ENCODE assay signal across 20 cellular contexts in the genomic region with DNA sequence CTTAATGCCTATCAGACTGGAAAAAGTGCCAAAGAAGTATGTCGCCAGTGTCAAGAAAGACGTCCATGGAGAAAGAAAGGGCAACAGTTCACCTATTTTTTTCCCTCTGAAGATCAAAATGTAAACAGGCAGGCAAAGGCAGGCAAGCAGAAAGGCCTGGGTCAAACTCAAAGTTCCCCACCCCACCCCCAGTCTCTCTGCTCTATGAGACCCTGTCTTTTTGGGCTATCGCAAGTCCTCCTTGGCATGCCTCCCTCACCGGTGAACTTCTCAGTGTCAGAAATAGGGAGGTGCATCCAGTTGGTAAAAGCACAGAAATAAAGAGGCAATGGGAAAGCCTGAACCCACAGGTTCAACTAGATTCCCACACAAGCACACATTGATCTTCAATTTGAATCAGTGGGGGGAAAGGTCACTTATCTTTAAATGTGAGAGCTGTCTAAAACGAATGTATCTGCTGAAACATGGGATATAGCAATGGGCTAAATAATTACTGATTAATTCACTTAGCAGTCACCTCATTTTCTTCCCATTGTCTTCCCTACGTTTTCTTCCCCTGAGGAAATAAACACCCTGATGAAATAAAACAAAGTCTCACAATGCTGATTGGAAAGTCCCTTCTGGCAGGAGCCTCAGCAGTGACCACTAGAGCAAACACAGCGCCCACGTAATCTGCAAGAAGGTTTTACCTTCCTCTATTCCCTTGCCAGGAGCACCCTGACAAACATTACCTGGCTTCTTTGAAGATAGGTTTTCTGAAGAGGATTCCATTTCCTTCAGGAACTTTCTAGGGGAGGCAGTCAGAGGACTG. TPM values are rescaled to one million over a fixed set of nuclear protein-coding genes. Genes with fewer than 3 reads are reported as not detected.
A peak's percentile ranks its signal among the peaks of the same experiment; 100 is the strongest.
DNase-seq lines count a peak whose midpoint lies in the region; ATAC-seq and TF ChIP-seq lines count a peak whose summit lies in the region.
"Had no signal": no experiment of that assay in that cellular context is flagged by ENCODE, and none has a peak within 500 bp of the region (broad histone marks: within the 10 kb centered on the region; RNA-seq: fewer than 3 reads in every experiment).

No MANE protein-coding gene starts in this region.

- intact Hi-C loops in activated T-helper 1 cell treated with anti-CD3 and anti-CD28 coated beads, Interleukin-12 subunit alpha, Interleukin-12 subunit beta, Interleukin-2, Interleukin-4 antibody, amounts not matched to agents 30 ng/mL and 10 ng/mL and 1 ng/mL, durations not matched to agents 14 hours and 24 hours and 36 hours (cut with micrococcal nuclease): loop anchor here (5.0 to 10.0 kb wide), 4 partner anchors 405 to 1017 kb away; a partner anchor contains a TSS
- intact Hi-C loops in right lobe of liver (cut with DNase I): no loop called here

- no peaks in the 10 kb centered on the region for H3F3A ChIP-seq in GM23338 (replicated peaks; ENCODE audit: low read depth)

- peaks cover 31% of the 10 kb centered on the region for H3K4me1 Mint-ChIP-seq in GM23338
- peaks cover 46% of the 10 kb centered on the region for H3K4me1 Mint-ChIP-seq in activated T-helper 1 cell treated with anti-CD3 and anti-CD28 coated beads, Interleukin-12 subunit alpha, Interleukin-12 subunit beta, Interleukin-2, Interleukin-4 antibody, amounts not matched to agents 30 ng/mL and 10 ng/mL and 1 ng/mL, durations not matched to agents 14 hours and 24 hours and 36 hours (ENCODE audit: low read depth)

- H2AFZ ChIP-seq in GM23338: no peak overlapping the region

- H3K27ac ChIP-seq in BLaER1 treated with 17β-estradiol and CSF1 and Interleukin-3, amounts not matched to agents 10 nM and 100 nM: peak overlapping the region in 4 of 11 experiments; percentile 8 to 43 (median 32); a peak in 3 of 22 replicates
- H3K27ac ChIP-seq in GM23338 (ENCODE audit: low read depth) (no peak overlapping the region), right lobe of liver (peak overlapping the region; percentile 34 to 68 (median 44))
- H3K27ac ChIP-seq: left ventricle myocardium inferior, right atrium auricular region, vagina had no signal

- H3K79me2 ChIP-seq in GM23338 (replicated peaks; ENCODE audit: insufficient read depth): peaks cover 46% of the 10 kb centered on the region

- no peak overlapping the region for H3K9ac ChIP-seq in BLaER1 treated with 17β-estradiol and CSF1 and Interleukin-3, amounts not matched to agents 10 nM and 100 nM

- peak overlapping the region; percentile 39; the same call in 1 of the 2 replicates for H3K27ac Mint-ChIP-seq in GM23338
- H3K27ac Mint-ChIP-seq in activated T-helper 1 cell treated with anti-CD3 and anti-CD28 coated beads, Interleukin-12 subunit alpha, Interleukin-12 subunit beta, Interleukin-2, Interleukin-4 antibody, amounts not matched to agents 30 ng/mL and 10 ng/mL and 1 ng/mL, durations not matched to agents 14 hours and 24 hours and 36 hours: peak overlapping the region; percentile 44

- ATAC-seq in GM23338: peak; percentile 48; the same call in 2 of the 3 replicates
- ATAC-seq in right lobe of liver: peak; percentile 68 to 75 (median 69)
- ATAC-seq in HG02763 (IDR thresholded peaks at IDR 0.05; ENCODE audit: unreplicated experiment): no peak

- H3K9me3 ChIP-seq in BLaER1 treated with 17β-estradiol and CSF1 and Interleukin-3, amounts not matched to agents 10 nM and 100 nM (replicated peaks in 1 of 11): peaks cover 0 to 12% (median 0%) of the 10 kb centered on the region in 11 experiments; a peak in 8 of 22 replicates
- no peaks in the 10 kb centered on the region for H3K9me3 ChIP-seq in right lobe of liver
- H3K9me3 ChIP-seq: left ventricle myocardium inferior, right atrium auricular region, vagina had no signal

- H3K27me3 Mint-ChIP-seq in GM23338 (ENCODE audit: insufficient read depth, low read depth, poor library complexity): no peaks in the 10 kb centered on the region
- H3K27me3 Mint-ChIP-seq in activated T-helper 1 cell treated with anti-CD3 and anti-CD28 coated beads, Interleukin-12 subunit alpha, Interleukin-12 subunit beta, Interleukin-2, Interleukin-4 antibody, amounts not matched to agents 30 ng/mL and 10 ng/mL and 1 ng/mL, durations not matched to agents 14 hours and 24 hours and 36 hours (ENCODE audit: insufficient read depth): peaks cover 13% of the 10 kb centered on the region

- peak overlapping the region in 8 of 11 experiments; percentile 3 to 99 (median 46); a peak in 10 of 22 replicates for H3K4me2 ChIP-seq in BLaER1 treated with 17β-estradiol and CSF1 and Interleukin-3, amounts not matched to agents 10 nM and 100 nM
- H3K4me2 ChIP-seq in GM23338: peak overlapping the region; percentile 11; the same call in 1 of the 2 replicates

- no peaks in the 10 kb centered on the region; the same call in 2 of the 3 replicates for H3K36me3 Mint-ChIP-seq in GM23338 (ENCODE audit: low read depth)
- H3K36me3 Mint-ChIP-seq in activated T-helper 1 cell treated with anti-CD3 and anti-CD28 coated beads, Interleukin-12 subunit alpha, Interleukin-12 subunit beta, Interleukin-2, Interleukin-4 antibody, amounts not matched to agents 30 ng/mL and 10 ng/mL and 1 ng/mL, durations not matched to agents 14 hours and 24 hours and 36 hours (ENCODE audit: low read depth): peaks cover 6% of the 10 kb centered on the region

- WGBS in right lobe of liver (ENCODE audit: insufficient coverage, low coverage, low lambda C conversion rate, missing lambda C conversion rate): 22% methylated on average over 8 of the region's 8 CpGs

- no peaks in the 10 kb centered on the region for H4K20me1 ChIP-seq in BLaER1 treated with 17β-estradiol and CSF1 and Interleukin-3, amounts not matched to agents 10 nM and 100 nM
- H4K20me1 ChIP-seq in GM23338 (replicated peaks; ENCODE audit: insufficient read depth): no peaks in the 10 kb centered on the region; the same call in 1 of the 2 replicates

- TF ChIP-seq POLR2A in right lobe of liver (IDR thresholded peaks at IDR 0.05): no peak

- H3K27me3 ChIP-seq in BLaER1 treated with 17β-estradiol and CSF1 and Interleukin-3, amounts not matched to agents 10 nM and 100 nM: no peaks in the 10 kb centered on the region
- H3K27me3 ChIP-seq in GM23338 (ENCODE audit: insufficient read depth) (no peaks in the 10 kb centered on the region), right lobe of liver (no peaks in the 10 kb centered on the region)
- H3K27me3 ChIP-seq: right atrium auricular region, vagina had no signal

- H3K36me3 ChIP-seq in BLaER1 treated with 17β-estradiol and CSF1 and Interleukin-3, amounts not matched to agents 10 nM and 100 nM: peaks cover 0 to 35% (median 8%) of the 10 kb centered on the region in 11 experiments; a peak in 9 of 22 replicates
- H3K36me3 ChIP-seq in GM23338 (ENCODE audit: insufficient read depth) (no peaks in the 10 kb centered on the region), right lobe of liver (no peaks in the 10 kb centered on the region)
- H3K36me3 ChIP-seq: right atrium auricular region, vagina had no signal

- peaks cover 32 to 71% (median 48%) of the 10 kb centered on the region in 10 experiments for H3K4me1 ChIP-seq in BLaER1 treated with 17β-estradiol and CSF1 and Interleukin-3, amounts not matched to agents 10 nM and 100 nM
- H3K4me1 ChIP-seq in GM23338 (ENCODE audit: insufficient read depth): peaks cover 11% of the 10 kb centered on the region
- H3K4me1 ChIP-seq in right lobe of liver: peaks cover 0 to 35% (median 17%) of the 10 kb centered on the region in 4 donors
- H3K4me1 ChIP-seq: right atrium auricular region had no signal

- no peak for DNase-seq in GM23338 (ENCODE audit: low spot score)
- DNase-seq in activated T-helper 1 cell treated with anti-CD3 and anti-CD28 coated beads, Interleukin-12 subunit alpha, Interleukin-12 subunit beta, Interleukin-2, Interleukin-4 antibody, amounts not matched to agents 30 ng/mL and 10 ng/mL and 1 ng/mL, durations not matched to agents 14 hours and 24 hours and 36 hours (ENCODE audit: low spot score): no peak
- DNase-seq in right lobe of liver: peak in 1 of 3 donors; percentile 57
- DNase-seq in stimulated activated naive CD4-positive, alpha-beta T cell (lab: John Stamatoyannopoulos, UW): no peak
- no peak for DNase-seq in NCI-H748 treated with DMSO at 0.1 percent for 48 hours (lab: John Stamatoyannopoulos, UW)
- DNase-seq in NCI-H1436 treated with DMSO at 0.1 percent for 48 hours (lab: John Stamatoyannopoulos, UW): no peak
- DNase-seq: activated CD4-positive, alpha-beta T cell treated with anti-CD3 and anti-CD28 coated beads for 4 hours; activated T-cell treated with anti-CD3 and anti-CD28 coated beads for 4 hours; amygdala; HCEC 1CT; left ventricle myocardium inferior; NCI-H2029 treated with DMSO at 0.1 percent for 48 hours; NCI-H774; stimulated activated CD4-positive, alpha-beta T cell treated with anti-CD3 and anti-CD28 coated beads, Interleukin-2, amount 100 ng/mL, for 24 hours; T-helper 2 cell had no signal

- H3K4me3 ChIP-seq in BLaER1 treated with 17β-estradiol and CSF1 and Interleukin-3, amounts not matched to agents 10 nM and 100 nM: no peak overlapping the region
- H3K4me3 ChIP-seq in GM23338 (no peak overlapping the region), right lobe of liver (no peak overlapping the region)
- H3K4me3 ChIP-seq: left ventricle myocardium inferior, right atrium auricular region, vagina had no signal

- TF ChIP-seq CTCF in GM23338 (conservative IDR thresholded peaks at IDR 0.05; ENCODE audit: low read depth in 2 of 2) (no peak), right lobe of liver (IDR thresholded peaks at IDR 0.05) (no peak)

- H3K4me3 Mint-ChIP-seq in GM23338: no peak overlapping the region
- no peak overlapping the region for H3K4me3 Mint-ChIP-seq in activated T-helper 1 cell treated with anti-CD3 and anti-CD28 coated beads, Interleukin-12 subunit alpha, Interleukin-12 subunit beta, Interleukin-2, Interleukin-4 antibody, amounts not matched to agents 30 ng/mL and 10 ng/mL and 1 ng/mL, durations not matched to agents 14 hours and 24 hours and 36 hours
- H3K4me3 Mint-ChIP-seq: nephron had no signal

- no peaks in the 10 kb centered on the region for H3K9me3 Mint-ChIP-seq in GM23338
- H3K9me3 Mint-ChIP-seq in activated T-helper 1 cell treated with anti-CD3 and anti-CD28 coated beads, Interleukin-12 subunit alpha, Interleukin-12 subunit beta, Interleukin-2, Interleukin-4 antibody, amounts not matched to agents 30 ng/mL and 10 ng/mL and 1 ng/mL, durations not matched to agents 14 hours and 24 hours and 36 hours: no peaks in the 10 kb centered on the region
- H3K9me3 Mint-ChIP-seq: nephron had no signal

- no peaks in the 10 kb centered on the region for H3K9me2 ChIP-seq in GM23338 (ENCODE audit: insufficient read depth)

RNA-seq across cellular contexts. Expression of a gene that starts 31.1 kb away (rescaled TPM):
- 21.4 and 22.2 TPM in 2 replicates for total RNA-seq in GM23338 (2014; rRNA removed; shearing (Covaris generic))
- 10.8 and 12.2 TPM in 2 replicates for polyA plus RNA-seq in GM23338 (2016; fragmentation: Nextera tagmentation; extraction: Ambion mirVana)
- 6.2 and 9.8 TPM in 2 replicates for total RNA-seq in activated T-helper 1 cell treated with anti-CD3 and anti-CD28 coated beads, Interleukin-12 subunit alpha, Interleukin-12 subunit beta, Interleukin-2, Interleukin-4 antibody, amounts not matched to agents 30 ng/mL and 10 ng/mL and 1 ng/mL, durations not matched to agents 14 hours and 24 hours and 36 hours
- total RNA-seq in right lobe of liver: 10 to 100 TPM in 1 of 6 experiments, 1 to 10 TPM in 5; 4.8 to 20.9 (median 6.9) TPM
